Comparison of ENCODE assay signal across 8 cellular contexts in the genomic region with DNA sequence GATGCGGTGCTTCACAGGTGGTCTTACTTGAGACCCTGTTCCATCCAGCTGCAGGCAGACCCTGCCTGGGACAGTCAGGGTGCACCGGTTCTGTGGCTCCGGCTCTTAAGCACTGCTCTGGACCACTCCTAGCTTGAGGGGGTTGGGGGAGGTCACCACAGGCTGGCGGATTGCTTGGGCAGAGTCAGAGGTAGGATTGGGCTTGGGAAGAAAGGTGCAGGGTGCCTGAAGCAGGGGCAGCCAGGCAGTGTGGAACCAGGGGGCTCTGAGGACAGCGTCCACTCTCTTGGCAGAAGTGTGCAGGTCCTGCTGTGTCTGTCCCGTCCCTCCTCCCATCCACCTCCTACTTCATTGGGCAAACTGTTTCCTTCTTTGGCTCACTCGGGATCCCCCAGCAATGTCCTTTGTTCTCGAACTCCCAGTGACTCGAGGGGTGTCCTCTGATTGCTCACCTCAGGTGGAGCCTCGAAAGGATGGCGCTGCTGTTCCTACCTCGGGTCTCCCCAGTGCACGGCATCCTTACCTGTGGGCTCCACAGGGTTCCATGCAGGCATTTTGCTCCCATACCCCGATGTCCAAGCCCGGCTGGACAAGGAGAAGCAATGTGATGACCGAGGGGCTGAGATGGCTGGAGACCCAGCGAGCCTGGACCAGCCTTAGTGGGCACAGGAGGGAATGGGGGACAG. TPM values are rescaled to one million over a fixed set of nuclear protein-coding genes. Genes with fewer than 3 reads are reported as not detected.
A peak's percentile ranks its signal among the peaks of the same experiment; 100 is the strongest.
DNase-seq lines count a peak whose midpoint lies in the region; ATAC-seq and TF ChIP-seq lines count a peak whose summit lies in the region.

No MANE protein-coding gene starts in this region.

- H3K36me3 ChIP-seq in stomach, result peaks cover 9 to 13% (median 11%) of the 10 kb centered on the region in 4 donors

- H3K27me3 Mint-ChIP-seq in T-helper 2 cell treated with Interferon-gamma antibody and Interleukin-4, amounts not matched to agents 5 μg/mL and 100 μg/mL, for 36 hours (ENCODE audit: low read depth), result peaks cover 18% of the 10 kb centered on the region
- peaks cover 14% of the 10 kb centered on the region for H3K27me3 Mint-ChIP-seq in activated naive CD8-positive, alpha-beta T cell treated with anti-CD3 and anti-CD28 coated beads, Interleukin-2, amount 10 ng/mL, durations not matched to agents 7 days and 5 days
- peaks cover 5 to 19% (median 7%) of the 10 kb centered on the region in 3 donors for H3K27me3 Mint-ChIP-seq in immature natural killer cell (ENCODE audit: low read depth in 3 of 3)

- no peak for TF ChIP-seq POLR2A in stomach (IDR thresholded peaks at IDR 0.05)

- no peaks in the 10 kb centered on the region for H3K9me3 ChIP-seq in stomach

- no peaks in the 10 kb centered on the region for H3K9me3 Mint-ChIP-seq in T-helper 2 cell treated with Interferon-gamma antibody and Interleukin-4, amounts not matched to agents 5 μg/mL and 100 μg/mL, for 36 hours
- H3K9me3 Mint-ChIP-seq in activated naive CD8-positive, alpha-beta T cell treated with anti-CD3 and anti-CD28 coated beads, Interleukin-2, amount 10 ng/mL, durations not matched to agents 7 days and 5 days, result no peaks in the 10 kb centered on the region
- H3K9me3 Mint-ChIP-seq in immature natural killer cell, result no peaks in the 10 kb centered on the region

- peaks cover 22% of the 10 kb centered on the region for H3K4me1 Mint-ChIP-seq in T-helper 2 cell treated with Interferon-gamma antibody and Interleukin-4, amounts not matched to agents 5 μg/mL and 100 μg/mL, for 36 hours (ENCODE audit: low read depth)
- H3K4me1 Mint-ChIP-seq in activated naive CD8-positive, alpha-beta T cell treated with anti-CD3 and anti-CD28 coated beads, Interleukin-2, amount 10 ng/mL, durations not matched to agents 7 days and 5 days, result peaks cover 28% of the 10 kb centered on the region
- H3K4me1 Mint-ChIP-seq in immature natural killer cell, result peaks cover 7 to 25% of the 10 kb centered on the region in 2 donors

- intact Hi-C loops in stomach (cut with DNase I; ENCODE audit: low total_unique reads), result no loop called here
- intact Hi-C loops in sciatic nerve (cut with DNase I), result no loop called here

- H3K27ac Mint-ChIP-seq in T-helper 2 cell treated with Interferon-gamma antibody and Interleukin-4, amounts not matched to agents 5 μg/mL and 100 μg/mL, for 36 hours, result peak overlapping the region; percentile 68
- peak overlapping the region; percentile 64 for H3K27ac Mint-ChIP-seq in activated naive CD8-positive, alpha-beta T cell treated with anti-CD3 and anti-CD28 coated beads, Interleukin-2, amount 10 ng/mL, durations not matched to agents 7 days and 5 days
- peak overlapping the region in 3 of 6 donors; percentile 49 to 84 (median 73) for H3K27ac Mint-ChIP-seq in immature natural killer cell

- no peak for TF ChIP-seq EP300 in stomach (IDR thresholded peaks at IDR 0.05)

- H3K27ac ChIP-seq in stomach, result peak overlapping the region in 4 of 5 donors; percentile 93 to 97 (median 94)

- H3K4me3 ChIP-seq in stomach, result peak overlapping the region; percentile 85 to 97 (median 92)

- 48 to 66% (median 57%) methylated on average over 17 of the region's 17 CpGs for WGBS in stomach, 5 donors

- no peak for ATAC-seq in activated naive CD8-positive, alpha-beta T cell treated with anti-CD3 and anti-CD28 coated beads, Interleukin-2, amount 10 ng/mL, durations not matched to agents 7 days and 5 days (ENCODE audit: low read depth)
- no peak for ATAC-seq in sciatic nerve

- no peaks in the 10 kb centered on the region for H3K27me3 ChIP-seq in stomach

- H3K36me3 Mint-ChIP-seq in T-helper 2 cell treated with Interferon-gamma antibody and Interleukin-4, amounts not matched to agents 5 μg/mL and 100 μg/mL, for 36 hours (ENCODE audit: low read depth), result peaks cover 4% of the 10 kb centered on the region
- peaks cover 6% of the 10 kb centered on the region for H3K36me3 Mint-ChIP-seq in activated naive CD8-positive, alpha-beta T cell treated with anti-CD3 and anti-CD28 coated beads, Interleukin-2, amount 10 ng/mL, durations not matched to agents 7 days and 5 days
- no peaks in the 10 kb centered on the region for H3K36me3 Mint-ChIP-seq in immature natural killer cell

- peak overlapping the region; percentile 89 for H3K4me3 Mint-ChIP-seq in T-helper 2 cell treated with Interferon-gamma antibody and Interleukin-4, amounts not matched to agents 5 μg/mL and 100 μg/mL, for 36 hours
- peak overlapping the region; percentile 87 for H3K4me3 Mint-ChIP-seq in activated naive CD8-positive, alpha-beta T cell treated with anti-CD3 and anti-CD28 coated beads, Interleukin-2, amount 10 ng/mL, durations not matched to agents 7 days and 5 days
- H3K4me3 Mint-ChIP-seq in immature natural killer cell, result peak overlapping the region; percentile 76 to 88 (median 81)

- peaks cover 24 to 61% (median 49%) of the 10 kb centered on the region in 4 donors for H3K4me1 ChIP-seq in stomach

- no peak for DNase-seq in T-helper 2 cell treated with Interferon-gamma antibody and Interleukin-4, amounts not matched to agents 5 μg/mL and 100 μg/mL, for 36 hours (ENCODE audit: low spot score)
- DNase-seq in T-helper 2 cell (no peak), immature natural killer cell (no peak), stomach (no peak), OCI-M2 (lab: John Stamatoyannopoulos, UW; ENCODE audit: unreplicated experiment) (no peak), sciatic nerve (ENCODE audit: low spot score) (no peak), foreskin melanocyte (no peak)
- DNase-seq in activated naive CD8-positive, alpha-beta T cell treated with anti-CD3 and anti-CD28 coated beads, Interleukin-2, amount 10 ng/mL, durations not matched to agents 7 days and 5 days, result no peak

- POLR2A ChIA-PET in activated naive CD8-positive, alpha-beta T cell treated with anti-CD3 and anti-CD28 coated beads, Interleukin-2, amount 10 ng/mL, durations not matched to agents 7 days and 5 days (lab: Charles Lee), result interaction anchor here (2.6 to 2.7 kb wide), 2 partner anchors 8 to 61 kb away, joined by 12 to 35 read pairs; a partner anchor contains a TSS

- TF ChIP-seq CTCF in stomach (IDR thresholded peaks at IDR 0.05), result no peak

RNA-seq across cellular contexts. Expression of a gene that starts 1.8 kb away (rescaled TPM):
- total RNA-seq in activated naive CD8-positive, alpha-beta T cell treated with anti-CD3 and anti-CD28 coated beads, Interleukin-2, amount 10 ng/mL, durations not matched to agents 7 days and 5 days, result 100 to 1,000 TPM in 1 of 2 experiments, 10 to 100 TPM in 1; 96.9 to 101 TPM
- polyA plus RNA-seq in immature natural killer cell, result 10 to 100 TPM; 47.1 to 55.2 (median 50.9) TPM
- total RNA-seq in stomach, result 100 to 1,000 TPM in 1 of 5 donors, 10 to 100 TPM in 4; 41.9 to 139 (median 57.5) TPM
- polyA plus RNA-seq in stomach, result 10 to 100 TPM; 36.7 to 53.1 (median 51.5) TPM
- total RNA-seq in sciatic nerve, result 111 TPM

RNA-seq across cellular contexts. Expression of a gene that starts 55.4 kb away (rescaled TPM):
- total RNA-seq in activated naive CD8-positive, alpha-beta T cell treated with anti-CD3 and anti-CD28 coated beads, Interleukin-2, amount 10 ng/mL, durations not matched to agents 7 days and 5 days, result 10 to 100 TPM; 59.5 to 60.2 TPM
- 10 to 100 TPM; 37.9 to 63.0 (median 52.2) TPM for polyA plus RNA-seq in immature natural killer cell
- 10 to 100 TPM in 3 of 5 donors, 1 to 10 TPM in 1, under 1 TPM in 1; 0.58 to 36.4 (median 13.0) TPM for total RNA-seq in stomach
- 100 to 1,000 TPM in 1 of 3 donors, 10 to 100 TPM in 2; 82.5 to 403 (median 97.0) TPM for polyA plus RNA-seq in stomach
- 52.1 TPM for total RNA-seq in sciatic nerve
